ENCODE assay signal across 7 cellular contexts in the genomic region with DNA sequence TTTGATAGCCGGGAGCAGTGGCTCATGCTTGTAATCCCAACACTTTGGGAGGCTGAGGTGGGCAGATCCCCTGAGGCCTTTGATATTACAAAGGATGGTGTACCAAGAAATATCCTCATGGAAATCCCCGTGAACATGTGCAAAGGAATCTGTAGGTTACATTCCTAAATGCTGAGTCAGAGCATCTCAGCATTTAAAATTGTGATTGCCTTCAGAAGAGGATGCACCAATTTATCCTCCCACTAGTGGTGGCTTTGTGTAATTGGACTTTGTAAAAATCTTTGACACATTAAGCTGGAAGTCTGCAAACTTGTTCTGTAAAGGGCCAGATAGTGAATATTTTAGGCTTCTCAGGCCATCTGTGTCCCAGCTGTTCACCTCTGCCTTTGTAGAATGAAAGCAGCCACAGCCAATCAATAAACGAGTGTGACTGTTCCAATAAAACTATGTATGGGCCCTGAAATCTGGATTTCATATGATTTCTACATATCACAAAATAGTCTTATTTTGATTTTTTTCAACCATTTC. TPM values are rescaled to one million over a fixed set of nuclear protein-coding genes. Genes with fewer than 3 reads are reported as not detected.
DNase-seq lines count a peak whose midpoint lies in the region; ATAC-seq and TF ChIP-seq lines count a peak whose summit lies in the region.

No MANE protein-coding gene starts in this region.

- peak; percentile 74 for ATAC-seq in GM21528 (IDR thresholded peaks at IDR 0.05; ENCODE audit: low FRiP score, unreplicated experiment)

- H3K27me3 ChIP-seq in thyroid gland, result no peaks in the 10 kb centered on the region

- H3K27me3 Mint-ChIP-seq in immature natural killer cell (ENCODE audit: low read depth in 3 of 3), result peaks cover 3 to 9% (median 8%) of the 10 kb centered on the region in 3 donors

- peaks cover 0 to 1% of the 10 kb centered on the region in 2 donors for H3K4me1 Mint-ChIP-seq in immature natural killer cell

- peak overlapping the region; percentile 11 to 64 (median 41) for H3K27ac ChIP-seq in thyroid gland

- 77 to 79% methylated on average over 3 of the region's 3 CpGs for WGBS in thyroid gland, 2 donors

- intact Hi-C loops in thyroid gland (cut with DNase I), result no loop called here

- peaks cover 0 to 14% of the 10 kb centered on the region in 2 donors for H3K4me1 ChIP-seq in thyroid gland

- H3K9me3 Mint-ChIP-seq in immature natural killer cell, result no peaks in the 10 kb centered on the region

- TF ChIP-seq POLR2A in thyroid gland (IDR thresholded peaks at IDR 0.05), result no peak

- peak in 3 of 6 experiments; percentile 35 to 44 (median 44) for TF ChIP-seq CTCF in thyroid gland (IDR thresholded peaks at IDR 0.05)

- no peaks in the 10 kb centered on the region for H3K9me3 ChIP-seq in thyroid gland

- H3K36me3 Mint-ChIP-seq in immature natural killer cell, result peaks cover 16 to 40% (median 31%) of the 10 kb centered on the region in 3 donors

- peak; percentile 99 for DNase-seq in ELR (ENCODE audit: low read depth)
- peak; percentile 74 for DNase-seq in NAMALWA (ENCODE audit: low spot score)
- DNase-seq in astrocyte of the hippocampus (ENCODE audit: low read depth, low spot score), result peak; percentile 91
- peak; percentile 28 to 34 (median 30) for DNase-seq in immature natural killer cell
- no peak for DNase-seq in thyroid gland
- no peak for DNase-seq in DMS153 (lab: John Stamatoyannopoulos, UW)

- no peak overlapping the region for H3K4me3 Mint-ChIP-seq in immature natural killer cell

- no peak overlapping the region for H3K27ac Mint-ChIP-seq in immature natural killer cell

- H3K36me3 ChIP-seq in thyroid gland, result peaks cover 8 to 17% of the 10 kb centered on the region in 2 donors

- H3K4me3 ChIP-seq in thyroid gland (replicated peaks in 1 of 3), result no peak overlapping the region

RNA-seq across cellular contexts. Expression of gene TMEM14B, which starts 11.8 kb away (rescaled TPM):
- polyA plus RNA-seq in immature natural killer cell, result 100 to 1,000 TPM; 111 to 183 (median 126) TPM
- total RNA-seq in thyroid gland, result 100 to 1,000 TPM; 114 to 217 (median 197) TPM

RNA-seq across cellular contexts. Expression of gene TMEM14C, which starts 36.5 kb away (rescaled TPM):
- polyA plus RNA-seq in immature natural killer cell, result 10 to 100 TPM; 30.4 to 81.2 (median 45.8) TPM
- 100 to 1,000 TPM; 103 to 215 (median 162) TPM for total RNA-seq in thyroid gland

Comparison
In these comparisons a context has a peak if more than half of its experiments do, and no peak if none do; other contexts are left out.
1. DNase-seq: peak in ELR (single experiment), NAMALWA (single experiment), astrocyte of the hippocampus (single experiment) and immature natural killer cell (3 of 3); none in thyroid gland (0 of 2) and DMS153 (single experiment).